1 cellular context compared by ENCODE assay signal in the genomic region with DNA sequence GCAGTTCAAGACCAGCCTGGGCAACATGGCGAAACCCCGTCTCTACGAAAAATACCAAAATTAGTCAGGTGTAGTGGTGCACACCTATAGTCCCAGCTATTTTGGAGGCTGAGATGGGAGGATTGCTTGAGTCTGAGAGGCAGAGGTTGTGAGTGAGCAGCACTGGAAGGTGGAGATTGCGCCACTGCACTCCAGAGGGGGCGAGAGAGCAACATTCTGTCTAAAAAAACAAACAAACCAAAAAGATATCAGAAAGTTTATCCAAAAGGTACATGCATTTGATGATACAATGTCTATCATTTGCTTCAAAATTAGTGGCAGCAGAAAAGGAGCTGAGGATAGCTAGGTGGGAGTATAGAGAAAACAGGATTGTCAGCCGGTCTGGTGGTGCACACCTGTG.
TF ChIP-seq lines count a peak whose summit lies in the region.

No MANE protein-coding gene starts in this region.

TF ChIP-seq in HCT116, 20 proteins besides CTCF, POLR2A, EP300 and RAD21 (continued from another document):
- TF ChIP-seq, protein P1, sequence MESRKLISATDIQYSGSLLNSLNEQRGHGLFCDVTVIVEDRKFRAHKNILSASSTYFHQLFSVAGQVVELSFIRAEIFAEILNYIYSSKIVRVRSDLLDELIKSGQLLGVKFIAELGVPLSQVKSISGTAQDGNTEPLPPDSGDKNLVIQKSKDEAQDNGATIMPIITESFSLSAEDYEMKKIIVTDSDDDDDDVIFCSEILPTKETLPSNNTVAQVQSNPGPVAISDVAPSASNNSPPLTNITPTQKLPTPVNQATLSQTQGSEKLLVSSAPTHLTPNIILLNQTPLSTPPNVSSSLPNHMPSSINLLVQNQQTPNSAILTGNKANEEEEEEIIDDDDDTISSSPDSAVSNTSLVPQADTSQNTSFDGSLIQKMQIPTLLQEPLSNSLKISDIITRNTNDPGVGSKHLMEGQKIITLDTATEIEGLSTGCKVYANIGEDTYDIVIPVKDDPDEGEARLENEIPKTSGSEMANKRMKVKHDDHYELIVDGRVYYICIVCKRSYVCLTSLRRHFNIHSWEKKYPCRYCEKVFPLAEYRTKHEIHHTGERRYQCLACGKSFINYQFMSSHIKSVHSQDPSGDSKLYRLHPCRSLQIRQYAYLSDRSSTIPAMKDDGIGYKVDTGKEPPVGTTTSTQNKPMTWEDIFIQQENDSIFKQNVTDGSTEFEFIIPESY (IDR thresholded peaks at IDR 0.05; ENCODE audit: extremely low read depth, insufficient replicate concordance, low read length), result no peak
- TF ChIP-seq ZFX (IDR thresholded peaks at IDR 0.05) (no peak), CBX3 (IDR thresholded peaks at IDR 0.05; ENCODE audit: low read depth) (no peak), YY1 (IDR thresholded peaks at IDR 0.05; ENCODE audit: extremely low read depth, insufficient replicate concordance, low read depth, low read length) (no peak), SIN3A (IDR thresholded peaks at IDR 0.05; ENCODE audit: low read depth) (no peak)
- TF ChIP-seq, protein P2, sequence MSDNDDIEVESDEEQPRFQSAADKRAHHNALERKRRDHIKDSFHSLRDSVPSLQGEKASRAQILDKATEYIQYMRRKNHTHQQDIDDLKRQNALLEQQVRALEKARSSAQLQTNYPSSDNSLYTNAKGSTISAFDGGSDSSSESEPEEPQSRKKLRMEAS (IDR thresholded peaks at IDR 0.05), result no peak
